8 cellular contexts compared by ENCODE assay signal in the genomic region with DNA sequence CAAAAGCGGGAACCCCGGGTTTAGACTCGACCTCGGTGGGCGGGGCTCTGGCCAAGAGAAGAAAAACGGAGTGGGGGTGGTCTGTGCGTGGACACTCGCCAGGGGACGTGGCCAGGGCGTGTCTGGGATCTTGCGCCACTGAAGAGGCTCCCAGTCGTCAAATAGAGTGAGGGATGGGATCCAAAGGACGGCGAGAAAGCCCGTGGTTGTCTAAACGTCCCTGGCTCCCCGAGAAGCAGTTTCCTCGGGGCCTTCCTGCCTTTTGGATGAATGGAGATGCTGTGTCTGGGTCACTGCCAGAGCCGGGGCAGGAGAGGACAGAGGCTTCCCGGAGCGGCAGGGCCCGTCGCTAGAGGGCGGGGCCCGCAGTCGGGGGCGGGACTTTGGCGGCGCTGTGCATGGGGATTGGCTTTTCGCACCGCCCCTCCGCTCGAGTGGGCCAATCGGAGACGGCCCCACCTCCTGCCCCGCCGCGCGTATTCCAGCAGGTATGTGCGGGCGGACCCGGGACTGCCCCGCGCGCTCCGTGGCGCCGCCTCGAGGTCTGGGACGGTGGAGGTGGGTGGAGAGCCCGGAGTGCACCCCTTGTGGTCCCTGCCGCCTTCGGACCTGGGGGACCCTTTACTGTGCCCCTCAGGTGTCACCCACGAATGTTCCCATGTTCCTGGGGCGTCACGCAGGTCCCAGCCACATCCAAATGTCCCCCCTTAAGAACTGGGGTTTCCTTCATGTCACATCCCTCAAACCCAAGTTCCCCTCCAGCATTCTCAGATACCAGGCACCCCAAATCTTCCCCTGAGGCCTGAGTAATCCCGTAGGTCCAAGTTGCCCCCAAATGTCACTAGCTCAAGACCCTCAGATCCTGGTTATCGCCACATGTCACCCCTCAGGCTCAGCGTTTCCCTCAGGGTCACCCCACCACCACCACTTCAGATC. TPM values are rescaled to one million over a fixed set of nuclear protein-coding genes. Genes with fewer than 3 reads are reported as not detected.
DNase-seq lines count a peak whose midpoint lies in the region; ATAC-seq and TF ChIP-seq lines count a peak whose summit lies in the region.

No MANE protein-coding gene starts in this region.

- H3K4me3 ChIP-seq in coronary artery: peak overlapping the region; percentile 51
- H3K4me3 ChIP-seq in left lung: peak overlapping the region in 1 of 2 donors; percentile 30

- H3K36me3 ChIP-seq in left lung: peaks cover 0 to 69% of the 10 kb centered on the region in 2 donors

- no peaks in the 10 kb centered on the region for H3K27me3 ChIP-seq in left lung

- H3K9me3 ChIP-seq in left lung: no peaks in the 10 kb centered on the region

- H3K27ac ChIP-seq in coronary artery (peak overlapping the region; percentile 88 to 91), left lung (peak overlapping the region; percentile 58 to 99)

- ATAC-seq in GM18517 (IDR thresholded peaks at IDR 0.05; ENCODE audit: unreplicated experiment) (peak; percentile 47), HG03064 (IDR thresholded peaks at IDR 0.05; ENCODE audit: low read depth, unreplicated experiment) (peak; percentile 62), left lung (peak; percentile 87)

- peaks cover 37 to 63% of the 10 kb centered on the region in 2 donors for H3K4me1 ChIP-seq in left lung

- intact Hi-C loops in left lung (cut with DNase I): no loop called here

- TF ChIP-seq CTCF in coronary artery (IDR thresholded peaks at IDR 0.05): peak; percentile 25
- peak in 1 of 2 donors; percentile 41 for TF ChIP-seq CTCF in left lung (IDR thresholded peaks at IDR 0.05)

- peak; percentile 91 for DNase-seq in 8988T
- peak; percentile 57 for DNase-seq in NCI-H345 treated with DMSO at 0.1 percent for 48 hours (lab: John Stamatoyannopoulos, UW; ENCODE audit: unreplicated experiment)
- peak; percentile 97 for DNase-seq in activated CD4-positive, alpha-beta T cell treated with anti-CD3 and anti-CD28 coated beads for 48 hours
- peak; percentile 96 for DNase-seq in coronary artery (ENCODE audit: low spot score)
- DNase-seq in left lung: peak; percentile 94 to 96
- peak; percentile 95 for DNase-seq in stimulated activated CD4-positive, alpha-beta T cell treated with anti-CD3 and anti-CD28 coated beads, Interleukin-4, amount 100 ng/mL, for 1 hour

RNA-seq across cellular contexts. Expression of a gene that starts 38.4 kb away (rescaled TPM):
- total RNA-seq in left lung: 10 to 100 TPM in 1 of 2 donors, 1 to 10 TPM in 1; 6.6 to 14.3 TPM

RNA-seq across cellular contexts. Expression of a gene that starts 43.3 kb away (rescaled TPM):
- 1 to 10 TPM in 1 of 2 donors, under 1 TPM in 1; 0.89 to 1.8 TPM for total RNA-seq in left lung

RNA-seq across cellular contexts. Expression of a gene that starts 59.3 kb away (rescaled TPM):
- 10 to 100 TPM; 64.8 to 77.0 TPM for total RNA-seq in left lung
